In the genomic region with DNA sequence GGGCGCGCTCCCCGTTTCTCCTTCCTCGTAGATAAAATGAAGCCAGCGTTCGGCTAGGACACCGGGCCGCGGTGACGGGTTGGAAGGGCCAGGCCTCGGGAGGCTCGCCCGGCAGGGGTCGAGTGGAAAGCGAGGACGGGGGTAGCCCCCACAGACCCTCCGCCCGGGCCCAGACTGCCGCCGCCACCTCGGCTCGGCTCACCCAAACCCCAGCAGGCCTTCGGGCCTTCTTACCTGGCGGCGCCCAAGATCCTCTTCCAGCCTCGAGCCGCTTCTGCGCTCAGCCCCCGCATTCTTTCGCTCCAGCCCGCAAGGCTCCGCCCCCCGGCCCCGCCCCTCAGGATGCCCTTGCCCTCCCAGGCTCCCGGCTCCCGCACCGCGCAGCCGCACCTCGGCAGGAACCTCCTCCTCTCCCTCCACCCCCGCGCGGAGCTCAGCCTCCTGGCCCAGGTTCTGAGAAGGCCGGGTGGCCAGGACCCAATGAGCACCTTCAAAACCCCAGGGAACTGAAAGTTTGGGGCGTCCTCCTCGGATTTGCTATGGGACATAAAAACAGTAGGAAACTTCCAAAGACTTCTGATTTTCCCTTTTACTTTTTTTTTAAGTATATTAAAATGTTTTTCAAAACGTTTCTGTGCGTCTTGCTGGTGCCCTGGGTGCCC, we compare ENCODE assay signal across 8 cellular contexts. TPM values are rescaled to one million over a fixed set of nuclear protein-coding genes. Genes with fewer than 3 reads are reported as not detected.
DNase-seq lines count a peak whose midpoint lies in the region; ATAC-seq and TF ChIP-seq lines count a peak whose summit lies in the region.

A gene with protein sequence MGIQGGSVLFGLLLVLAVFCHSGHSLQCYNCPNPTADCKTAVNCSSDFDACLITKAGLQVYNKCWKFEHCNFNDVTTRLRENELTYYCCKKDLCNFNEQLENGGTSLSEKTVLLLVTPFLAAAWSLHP (minus strand): TSS at position 276 of the 662 bp plus-strand sequence. CDS start 13,978 bp downstream, outside the sequence.

- ATAC-seq in GM21576 (IDR thresholded peaks at IDR 0.05; ENCODE audit: unreplicated experiment) (peak; percentile 59), Panc1 (peak; percentile 91)

- no peak for TF ChIP-seq CTCF in Panc1 (IDR thresholded peaks at IDR 0.05)

- H3K36me3 ChIP-seq in Panc1 (ENCODE audit: control insufficient read depth, insufficient read depth, low read length) = no peaks in the 10 kb centered on the region; the same call in 1 of the 2 replicates
- no peaks in the 10 kb centered on the region for H3K36me3 ChIP-seq in esophagus (ENCODE audit: control insufficient read depth in 2 of 2, insufficient read depth in 2 of 2, low read length in 1 of 2)
- H3K36me3 ChIP-seq in mucosa of stomach (ENCODE audit: control insufficient read depth, insufficient read depth, low read length) = no peaks in the 10 kb centered on the region

- H3K27me3 ChIP-seq in Panc1 (ENCODE audit: control insufficient read depth, insufficient read depth, low read length) (no peaks in the 10 kb centered on the region), esophagus (ENCODE audit: control insufficient read depth in 1 of 2, insufficient read depth in 2 of 2, low read length in 2 of 2) (no peaks in the 10 kb centered on the region), mucosa of stomach (ENCODE audit: control insufficient read depth, insufficient read depth, low read length) (no peaks in the 10 kb centered on the region)

- H3K27ac ChIP-seq in Panc1 (ENCODE audit: low read length) (peak within 1 kb of the TSS; percentile 85), esophagus (ENCODE audit: low read depth in 2 of 2, low read length in 1 of 2) (peak within 1 kb of the TSS; percentile 85 to 96)

- CTCF ChIA-PET in Panc1 (lab: Charles Lee) = interaction anchor here (0.6 to 1.8 kb wide), 2 partner anchors 19 to 619 kb away, joined by 3 to 5 read pairs; no protein-coding TSS in a partner anchor

- 1% methylated on average over 36 to 48 of the region's 48 CpGs for WGBS in esophagus, 2 donors

- in situ Hi-C loops in Panc1 (cut with HindIII; ENCODE audit: low pct_unique_long_range_greater_than_20kb, low sequenced_read_pairs) = no loop called here

- peak within 1 kb of the TSS; percentile 91 for H3K9ac ChIP-seq in mucosa of stomach (ENCODE audit: low read length)

- TF ChIP-seq RAD21 in Ishikawa (IDR thresholded peaks at IDR 0.05; ENCODE audit: low read depth) = no peak

- H3K4me3 ChIP-seq in Panc1 (ENCODE audit: low read depth in 2 of 2, low read length in 2 of 2) (peak within 1 kb of the TSS; percentile 83 to 95), esophagus (ENCODE audit: low read depth in 1 of 2, low read length in 2 of 2) (peak within 1 kb of the TSS; percentile 69 to 95), mucosa of stomach (ENCODE audit: low read length) (peak within 1 kb of the TSS; percentile 17)

- no TSS peak for BruUV-seq in Panc1 (replicated peaks; lab: Mats Ljungman, UMichigan)

- no peak for TF ChIP-seq EP300 in Ishikawa (IDR thresholded peaks at IDR 0.05; ENCODE audit: borderline replicate concordance)

- no peaks in the 10 kb centered on the region for H3K9me3 ChIP-seq in Panc1 (ENCODE audit: control insufficient read depth, insufficient read depth, low read depth, low read length)
- H3K9me3 ChIP-seq in esophagus (ENCODE audit: control insufficient read depth in 2 of 2, insufficient read depth in 1 of 2, low read depth in 1 of 2, low read length in 1 of 2) = no peaks in the 10 kb centered on the region
- H3K9me3 ChIP-seq in mucosa of stomach (ENCODE audit: control insufficient read depth, low read length) = no peaks in the 10 kb centered on the region

- intact Hi-C loops in Panc1 (cut with micrococcal nuclease; ENCODE audit: unreplicated experiment) = no loop called here

- DNase-seq in DMS153 (lab: John Stamatoyannopoulos, UW) (peak; percentile 84), Panc1 (ENCODE audit: low read depth, low spot score) (no peak)
- peak; percentile 90 to 92 for DNase-seq in activated T-cell treated with anti-CD3 and anti-CD28 coated beads, Interleukin-2, amount 50 U/mL, for 48 hours
- DNase-seq in stimulated activated CD8-positive, alpha-beta memory T cell treated with anti-CD3 and anti-CD28 coated beads, Interleukin-4, amount 100 ng/mL, for 48 hours = peak; percentile 92

- H3K4me1 ChIP-seq in Panc1 (ENCODE audit: control insufficient read depth, insufficient read depth, low read length) (peaks cover 41% of the 10 kb centered on the region), esophagus (ENCODE audit: control insufficient read depth in 2 of 2, insufficient read depth in 2 of 2, low read length in 1 of 2) (peaks cover 5% of the 10 kb centered on the region in 2 donors), mucosa of stomach (ENCODE audit: control insufficient read depth, insufficient read depth, low read length) (peaks cover 37% of the 10 kb centered on the region)

- POLR2A ChIA-PET in Panc1 (lab: Charles Lee) = interaction anchor here (0.6 to 1.3 kb wide), 8 partner anchors 12 to 527 kb away, joined by 3 to 14 read pairs (median 8); no protein-coding TSS in a partner anchor

TF ChIP-seq in Ishikawa, 13 proteins besides CTCF, POLR2A, EP300 and RAD21:
- peak; percentile 69 for TF ChIP-seq TAF1 (IDR thresholded peaks at IDR 0.05; ENCODE audit: low read depth)
- no peak for TF ChIP-seq TCF12 (IDR thresholded peaks at IDR 0.05; ENCODE audit: low read depth)
- TF ChIP-seq, protein P1, sequence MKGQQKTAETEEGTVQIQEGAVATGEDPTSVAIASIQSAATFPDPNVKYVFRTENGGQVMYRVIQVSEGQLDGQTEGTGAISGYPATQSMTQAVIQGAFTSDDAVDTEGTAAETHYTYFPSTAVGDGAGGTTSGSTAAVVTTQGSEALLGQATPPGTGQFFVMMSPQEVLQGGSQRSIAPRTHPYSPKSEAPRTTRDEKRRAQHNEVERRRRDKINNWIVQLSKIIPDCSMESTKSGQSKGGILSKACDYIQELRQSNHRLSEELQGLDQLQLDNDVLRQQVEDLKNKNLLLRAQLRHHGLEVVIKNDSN (IDR thresholded peaks at IDR 0.05) = no peak
- TF ChIP-seq YY1 (IDR thresholded peaks at IDR 0.05; ENCODE audit: low read depth) = no peak
- TF ChIP-seq CEBPB (IDR thresholded peaks at IDR 0.05) = no peak
- peak; percentile 60; the same call in 1 of the 2 replicates for TF ChIP-seq TEAD4 (IDR thresholded peaks at IDR 0.05)
- no peak for TF ChIP-seq ZBTB7A (IDR thresholded peaks at IDR 0.05; ENCODE audit: low read depth)
- TF ChIP-seq, protein P2, sequence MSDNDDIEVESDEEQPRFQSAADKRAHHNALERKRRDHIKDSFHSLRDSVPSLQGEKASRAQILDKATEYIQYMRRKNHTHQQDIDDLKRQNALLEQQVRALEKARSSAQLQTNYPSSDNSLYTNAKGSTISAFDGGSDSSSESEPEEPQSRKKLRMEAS (IDR thresholded peaks at IDR 0.05) = peak; percentile 23; the same call in 1 of the 2 replicates
- TF ChIP-seq NFIC (IDR thresholded peaks at IDR 0.05) = no peak
- peak; percentile 91 for TF ChIP-seq EGR1 (IDR thresholded peaks at IDR 0.05)
- TF ChIP-seq, protein P3, sequence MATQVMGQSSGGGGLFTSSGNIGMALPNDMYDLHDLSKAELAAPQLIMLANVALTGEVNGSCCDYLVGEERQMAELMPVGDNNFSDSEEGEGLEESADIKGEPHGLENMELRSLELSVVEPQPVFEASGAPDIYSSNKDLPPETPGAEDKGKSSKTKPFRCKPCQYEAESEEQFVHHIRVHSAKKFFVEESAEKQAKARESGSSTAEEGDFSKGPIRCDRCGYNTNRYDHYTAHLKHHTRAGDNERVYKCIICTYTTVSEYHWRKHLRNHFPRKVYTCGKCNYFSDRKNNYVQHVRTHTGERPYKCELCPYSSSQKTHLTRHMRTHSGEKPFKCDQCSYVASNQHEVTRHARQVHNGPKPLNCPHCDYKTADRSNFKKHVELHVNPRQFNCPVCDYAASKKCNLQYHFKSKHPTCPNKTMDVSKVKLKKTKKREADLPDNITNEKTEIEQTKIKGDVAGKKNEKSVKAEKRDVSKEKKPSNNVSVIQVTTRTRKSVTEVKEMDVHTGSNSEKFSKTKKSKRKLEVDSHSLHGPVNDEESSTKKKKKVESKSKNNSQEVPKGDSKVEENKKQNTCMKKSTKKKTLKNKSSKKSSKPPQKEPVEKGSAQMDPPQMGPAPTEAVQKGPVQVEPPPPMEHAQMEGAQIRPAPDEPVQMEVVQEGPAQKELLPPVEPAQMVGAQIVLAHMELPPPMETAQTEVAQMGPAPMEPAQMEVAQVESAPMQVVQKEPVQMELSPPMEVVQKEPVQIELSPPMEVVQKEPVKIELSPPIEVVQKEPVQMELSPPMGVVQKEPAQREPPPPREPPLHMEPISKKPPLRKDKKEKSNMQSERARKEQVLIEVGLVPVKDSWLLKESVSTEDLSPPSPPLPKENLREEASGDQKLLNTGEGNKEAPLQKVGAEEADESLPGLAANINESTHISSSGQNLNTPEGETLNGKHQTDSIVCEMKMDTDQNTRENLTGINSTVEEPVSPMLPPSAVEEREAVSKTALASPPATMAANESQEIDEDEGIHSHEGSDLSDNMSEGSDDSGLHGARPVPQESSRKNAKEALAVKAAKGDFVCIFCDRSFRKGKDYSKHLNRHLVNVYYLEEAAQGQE (IDR thresholded peaks at IDR 0.05; ENCODE audit: low read depth) = no peak

RNA-seq across cellular contexts. Expression of the gene that starts here (rescaled TPM):
- 736 TPM for total RNA-seq in Panc1 (2021; ENCODE audit: unreplicated experiment)
- polyA plus RNA-seq in Panc1 (2012; ENCODE audit: insufficient read length) = 456 TPM
- polyA plus RNA-seq in esophagus = 100 to 1,000 TPM; 328 to 334 TPM

Comparison
In these comparisons a context has a peak if more than half of its experiments do, and no peak if none do; other contexts are left out.
1. H3K4me3 ChIP-seq: peak in every context shown above with its lines; median percentile 89 in Panc1; 82 in esophagus; 17 in mucosa of stomach.